Comparison of ENCODE assay signal across 15 cellular contexts in genomic region chr15:92611995-92612745, GRCh38. TPM values are rescaled to one million over a fixed set of nuclear protein-coding genes. Genes with fewer than 3 reads are reported as not detected.
A peak's percentile ranks its signal among the peaks of the same experiment; 100 is the strongest.
DNase-seq lines count a peak whose midpoint lies in the region; ATAC-seq and TF ChIP-seq lines count a peak whose summit lies in the region.
"Had no signal": no experiment of that assay in that cellular context is flagged by ENCODE, and none has a peak within 500 bp of the region (broad histone marks: within the 10 kb centered on the region; RNA-seq: fewer than 3 reads in every experiment).

No MANE protein-coding gene starts in this region.

- H3K4me3 ChIP-seq in heart left ventricle (no peak overlapping the region), Peyer's patch (no peak overlapping the region)
- H3K4me3 ChIP-seq: BLaER1, ovary had no signal

- ATAC-seq in heart left ventricle (peak in 3 of 4 donors; percentile 14 to 51 (median 48)), left colon (peak; percentile 22)
- no peak for ATAC-seq in CD4-positive, alpha-beta T cell (ENCODE audit: poor library complexity)

- POLR2A ChIA-PET in CD4-positive, alpha-beta T cell (lab: Charles Lee), result no interaction called here

- H3K36me3 Mint-ChIP-seq in CD4-positive, alpha-beta T cell (ENCODE audit: low read depth), result no peaks in the 10 kb centered on the region
- peaks cover 2% of the 10 kb centered on the region for H3K36me3 Mint-ChIP-seq in mesothelial cell of epicardium

- no peak overlapping the region for H3K27ac ChIP-seq in heart left ventricle
- no peak overlapping the region for H3K27ac ChIP-seq in Peyer's patch
- H3K27ac ChIP-seq in temporal lobe (ENCODE audit: low read depth, low read length), result peak overlapping the region; percentile 7
- no peak overlapping the region for H3K27ac ChIP-seq in CD4-positive, alpha-beta T cell (ENCODE audit: low read depth, low read length)
- H3K27ac ChIP-seq: BLaER1, HL-60, ovary had no signal

- TF ChIP-seq CTCF in heart left ventricle (IDR thresholded peaks at IDR 0.05) (peak in 1 of 12 donors; percentile 24), Peyer's patch (IDR thresholded peaks at IDR 0.05) (peak in 1 of 6 experiments; percentile 8), mesothelial cell of epicardium (IDR thresholded peaks at IDR 0.05; ENCODE audit: unreplicated experiment) (no peak)
- TF ChIP-seq CTCF in CD4-positive, alpha-beta T cell (IDR thresholded peaks at IDR 0.05), result no peak

- H3K4me1 ChIP-seq in heart left ventricle (peaks cover 0 to 6% (median 3%) of the 10 kb centered on the region in 12 donors), Peyer's patch (peaks cover 0 to 5% (median 0%) of the 10 kb centered on the region in 4 donors)
- H3K4me1 ChIP-seq: BLaER1 had no signal

- intact Hi-C loops in heart left ventricle (cut with DNase I), result loop anchor here in 1 of 10 donors (10.0 kb wide), 1 partner anchor 53 kb away; no protein-coding TSS in a partner anchor
- intact Hi-C loops in cardiac septum (cut with DNase I), result no loop called here
- intact Hi-C loops in left colon (cut with DNase I, micrococcal nuclease), result no loop called here
- intact Hi-C loops in CD4-positive, alpha-beta T cell (cut with DNase I, micrococcal nuclease), result no loop called here

- H3K27me3 ChIP-seq in heart left ventricle, result no peaks in the 10 kb centered on the region
- H3K27me3 ChIP-seq in Peyer's patch, result no peaks in the 10 kb centered on the region
- no peaks in the 10 kb centered on the region for H3K27me3 ChIP-seq in CD4-positive, alpha-beta T cell (ENCODE audit: control insufficient read depth, insufficient read depth, low read length)
- H3K27me3 ChIP-seq: BLaER1, ovary had no signal

- no peak for DNase-seq in heart left ventricle
- no peak for DNase-seq in cardiac septum (ENCODE audit: low spot score)
- DNase-seq in Peyer's patch, result peak in 2 of 3 donors; percentile 25 to 27
- DNase-seq in left colon, result no peak
- DNase-seq in glomerular visceral epithelial cell (ENCODE audit: extremely low spot score), result no peak
- no peak for DNase-seq in CD4-positive, alpha-beta T cell
- no peak for DNase-seq in mesothelial cell of epicardium (ENCODE audit: low spot score in 2 of 2, unreplicated experiment in 2 of 2)
- DNase-seq: GF-D8; stimulated activated CD4-positive, alpha-beta T cell treated with anti-CD3 and anti-CD28 coated beads, Interleukin-2, amount 100 ng/mL, for 48 hours; stimulated activated naive CD4-positive, alpha-beta T cell treated with Interleukin-2 at 50 U/mL for 16 hours had no signal

- CTCF ChIA-PET in CD4-positive, alpha-beta T cell (lab: Charles Lee), result no interaction called here

- H3K36me3 ChIP-seq in heart left ventricle (no peaks in the 10 kb centered on the region), Peyer's patch (no peaks in the 10 kb centered on the region)
- H3K36me3 ChIP-seq: BLaER1, ovary had no signal

- H3K4me1 Mint-ChIP-seq in CD4-positive, alpha-beta T cell (ENCODE audit: low read depth), result no peaks in the 10 kb centered on the region
- no peaks in the 10 kb centered on the region for H3K4me1 Mint-ChIP-seq in mesothelial cell of epicardium

- H3K27ac Mint-ChIP-seq in CD4-positive, alpha-beta T cell, result no peak overlapping the region
- H3K27ac Mint-ChIP-seq in mesothelial cell of epicardium, result no peak overlapping the region
- H3K27ac Mint-ChIP-seq: dendritic cell treated with granulocyte-macrophage colony-stimulating factor and Interleukin-4, amounts not matched to agents 40 ng/mL and 50 ng/mL, for 4 days had no signal

- WGBS in heart left ventricle, 4 donors, result 77 to 82% (median 79%) methylated on average over 6 to 7 of the region's 7 CpGs

- H3K9me3 Mint-ChIP-seq in CD4-positive, alpha-beta T cell, result no peaks in the 10 kb centered on the region
- no peaks in the 10 kb centered on the region for H3K9me3 Mint-ChIP-seq in mesothelial cell of epicardium
- H3K9me3 Mint-ChIP-seq: dendritic cell treated with granulocyte-macrophage colony-stimulating factor and Interleukin-4, amounts not matched to agents 40 ng/mL and 50 ng/mL, for 4 days had no signal

- H3K9me3 ChIP-seq in heart left ventricle (no peaks in the 10 kb centered on the region), Peyer's patch (no peaks in the 10 kb centered on the region)
- no peaks in the 10 kb centered on the region for H3K9me3 ChIP-seq in CD4-positive, alpha-beta T cell (ENCODE audit: control insufficient read depth, low read length)
- H3K9me3 ChIP-seq: BLaER1, ovary had no signal

- no peaks in the 10 kb centered on the region for H3K27me3 Mint-ChIP-seq in CD4-positive, alpha-beta T cell
- no peaks in the 10 kb centered on the region for H3K27me3 Mint-ChIP-seq in mesothelial cell of epicardium (ENCODE audit: low read depth)
- H3K27me3 Mint-ChIP-seq: dendritic cell treated with granulocyte-macrophage colony-stimulating factor and Interleukin-4, amounts not matched to agents 40 ng/mL and 50 ng/mL, for 4 days had no signal

- TF ChIP-seq POLR2A in heart left ventricle (IDR thresholded peaks at IDR 0.05) (no peak), Peyer's patch (IDR thresholded peaks at IDR 0.05) (no peak)

- H3K4me3 Mint-ChIP-seq in CD4-positive, alpha-beta T cell, result no peak overlapping the region
- H3K4me3 Mint-ChIP-seq in mesothelial cell of epicardium, result no peak overlapping the region
- H3K4me3 Mint-ChIP-seq: dendritic cell treated with granulocyte-macrophage colony-stimulating factor and Interleukin-4, amounts not matched to agents 40 ng/mL and 50 ng/mL, for 4 days had no signal

RNA-seq across cellular contexts. Expression of gene FAM174B, which starts 43.4 kb away (rescaled TPM):
- 10 to 100 TPM in 8 of 9 donors, 1 to 10 TPM in 1; 9.6 to 22.2 (median 12.3) TPM for total RNA-seq in heart left ventricle
- 1 to 10 TPM; 6.8 to 8.3 TPM for polyA plus RNA-seq in heart left ventricle
- total RNA-seq in cardiac septum, result 6.5 TPM
- total RNA-seq in Peyer's patch, result 10 to 100 TPM in 2 of 4 donors, 1 to 10 TPM in 2; 9.0 to 14.0 (median 11.4) TPM
- 10 to 100 TPM; 29.5 to 32.4 TPM for total RNA-seq in left colon
- total RNA-seq in temporal lobe, result 9.8 TPM
- total RNA-seq in CD4-positive, alpha-beta T cell, result 1 to 10 TPM; 3.4 to 3.6 TPM
- 18.8 to 20.7 TPM (median 19.1 TPM) in 3 replicates for total RNA-seq in mesothelial cell of epicardium

Comparison
In these comparisons a context has a peak if more than half of its experiments do, and no peak if none do; other contexts are left out.
1. DNase-seq: peak in Peyer's patch (2 of 3); none in heart left ventricle (0 of 5), cardiac septum (single experiment), left colon (0 of 2), glomerular visceral epithelial cell (single experiment), CD4-positive, alpha-beta T cell (0 of 10) and mesothelial cell of epicardium (0 of 2).